8 cellular contexts compared by ENCODE assay signal in genomic region chr21:33976082-33976979, GRCh38.
A peak's percentile ranks its signal among the peaks of the same experiment; 100 is the strongest.
DNase-seq lines count a peak whose midpoint lies in the region; ATAC-seq and TF ChIP-seq lines count a peak whose summit lies in the region.

No MANE protein-coding gene starts in this region.

- peak overlapping the region; percentile 98 for H3K27ac ChIP-seq in RWPE1

- DNase-seq in AG09309 (ENCODE audit: low read depth) (peak; percentile 91), RWPE1 (ENCODE audit: low spot score) (peak; percentile 94), Right ventricle myocardium superior (no peak), HuH-7.5 (ENCODE audit: low spot score) (no peak)
- peak; percentile 40 for DNase-seq in activated effector memory CD4-positive, alpha-beta T cell treated with Interleukin-2 at 50 U/mL for 16 hours
- DNase-seq in stimulated activated CD4-positive, alpha-beta T cell treated with anti-CD3 and anti-CD28 coated beads, Interleukin-12 subunit alpha, Interleukin-12 subunit beta, amount 100 ng/mL, for 24 hours (ENCODE audit: low read depth in 2 of 2), result peak; percentile 24 to 51

- no peak for TF ChIP-seq CTCF in AG09309 (IDR thresholded peaks at IDR 0.05; ENCODE audit: control insufficient read depth, insufficient read depth, low read depth, low read length, missing control alignments)
- no peak for TF ChIP-seq CTCF in RWPE1 (conservative IDR thresholded peaks at IDR 0.05; ENCODE audit: low read depth)

- peak; percentile 40 for ATAC-seq in GM19043 (IDR thresholded peaks at IDR 0.05; ENCODE audit: low read depth, unreplicated experiment)
- peak; percentile 48 for ATAC-seq in HG03103 (IDR thresholded peaks at IDR 0.05; ENCODE audit: low read depth, unreplicated experiment)
- peak; percentile 86 for ATAC-seq in Right ventricle myocardium superior (ENCODE audit: poor library complexity)

- CTCF ChIA-PET in RWPE1 (lab: Yijun Ruan, JAX), result interaction anchor here (0.5 to 0.6 kb wide), 3 partner anchors 115 to 1064 kb away, joined by 4 to 5 read pairs (median 4); no protein-coding TSS in a partner anchor

- POLR2A ChIA-PET in RWPE1 (lab: Yijun Ruan, JAX; ENCODE audit: low non-redundant PET), result no interaction called here

- peak overlapping the region; percentile 12; the same call in 1 of the 2 replicates for H3K4me3 ChIP-seq in AG09309 (ENCODE audit: control insufficient read depth, low read depth, low read length)

- intact Hi-C loops in Right ventricle myocardium superior (cut with DNase I), result no loop called here

Comparison
In these comparisons a context has a peak if more than half of its experiments do, and no peak if none do; other contexts are left out.
1. DNase-seq: peak in AG09309 (single experiment), RWPE1 (single experiment), activated effector memory CD4-positive, alpha-beta T cell treated with Interleukin-2 at 50 U/mL for 16 hours (single experiment) and stimulated activated CD4-positive, alpha-beta T cell treated with anti-CD3 and anti-CD28 coated beads, Interleukin-12 subunit alpha, Interleukin-12 subunit beta, amount 100 ng/mL, for 24 hours (2 of 2); none in Right ventricle myocardium superior (single experiment) and HuH-7.5 (single experiment).
2. Peak in every context shown above with its lines, with median percentiles within 50 percentile points of each other: ATAC-seq.